ENCODE assay signal across 14 cellular contexts in genomic region chr5:127907907-127908306, GRCh38.
"Had no signal": no experiment of that assay in that cellular context is flagged by ENCODE, and none has a peak within 500 bp of the region (broad histone marks: within the 10 kb centered on the region; RNA-seq: fewer than 3 reads in every experiment).

No MANE protein-coding gene starts in this region.

- H3K27ac ChIP-seq: cardiac muscle cell, heart left ventricle, spleen, testis had no signal

- DNase-seq: activated CD4-positive, alpha-beta T cell treated with anti-CD3 and anti-CD28 coated beads for 36 hours; activated CD8-positive, alpha-beta memory T cell treated with anti-CD3 and anti-CD28 coated beads, Interleukin-2, amount 50 U/mL, for 48 hours; activated CD8-positive, alpha-beta T cell treated with anti-CD3 and anti-CD28 coated beads, Interleukin-2, amount 10 ng/mL, durations not matched to agents 7 days and 5 days; activated naive CD4-positive, alpha-beta T cell treated with Interleukin-2 at 50 U/mL for 16 hours; activated naive CD8-positive, alpha-beta T cell treated with anti-CD3 and anti-CD28 coated beads, Interleukin-2, amount 50 U/mL, for 24 hours; heart left ventricle; mammary epithelial cell; nephron progenitor cell; spleen; stimulated activated CD4-positive, alpha-beta T cell treated with anti-CD3 and anti-CD28 coated beads, Interleukin-2, amount 100 ng/mL, for 24 hours; stimulated activated naive CD4-positive, alpha-beta T cell treated with Interleukin-2 at 50 U/mL for 16 hours; T-helper 9 cell; testis had no signal

- H3K4me1 Mint-ChIP-seq: nephron progenitor cell had no signal

- H3K27me3 ChIP-seq: cardiac muscle cell, heart left ventricle, spleen, testis had no signal

- H3K4me3 ChIP-seq: cardiac muscle cell, heart left ventricle, spleen, testis had no signal

- H3K27ac Mint-ChIP-seq: activated CD4-positive, alpha-beta T cell treated with anti-CD3 and anti-CD28 coated beads for 36 hours; activated CD8-positive, alpha-beta T cell treated with anti-CD3 and anti-CD28 coated beads, Interleukin-2, amount 10 ng/mL, durations not matched to agents 7 days and 5 days; activated naive CD8-positive, alpha-beta T cell treated with anti-CD3 and anti-CD28 coated beads, Interleukin-2, amount 50 U/mL, for 24 hours; nephron progenitor cell had no signal

- H3K4me3 Mint-ChIP-seq: activated CD4-positive, alpha-beta T cell treated with anti-CD3 and anti-CD28 coated beads for 36 hours; activated CD8-positive, alpha-beta T cell treated with anti-CD3 and anti-CD28 coated beads, Interleukin-2, amount 10 ng/mL, durations not matched to agents 7 days and 5 days; activated naive CD8-positive, alpha-beta T cell treated with anti-CD3 and anti-CD28 coated beads, Interleukin-2, amount 50 U/mL, for 24 hours; nephron progenitor cell had no signal

- H3K9me3 ChIP-seq: heart left ventricle, spleen, testis had no signal

- H3K9me3 Mint-ChIP-seq: activated naive CD8-positive, alpha-beta T cell treated with anti-CD3 and anti-CD28 coated beads, Interleukin-2, amount 50 U/mL, for 24 hours; nephron progenitor cell had no signal

- H3K4me1 ChIP-seq: spleen, testis had no signal

- H3K36me3 ChIP-seq: cardiac muscle cell, heart left ventricle, spleen had no signal
